8 cellular contexts compared by ENCODE assay signal in genomic region chr7:25179771-25180591, GRCh38. TPM values are rescaled to one million over a fixed set of nuclear protein-coding genes. Genes with fewer than 3 reads are reported as not detected.
A peak's percentile ranks its signal among the peaks of the same experiment; 100 is the strongest.
DNase-seq lines count a peak whose midpoint lies in the region; ATAC-seq and TF ChIP-seq lines count a peak whose summit lies in the region.

No MANE protein-coding gene starts in this region.

- H3K9me3 Mint-ChIP-seq in natural killer cell, result no peaks in the 10 kb centered on the region
- peaks cover 0 to 1% of the 10 kb centered on the region in 2 donors for H3K9me3 Mint-ChIP-seq in stimulated activated naive B cell treated with anti-CD40 and anti-IgM and Interleukin-4, amounts not matched to agents 10 μg/mL and 1 μg/mL and 100 μg/mL, for 72 hours

- H3K36me3 ChIP-seq in GM23248 (ENCODE audit: low read depth), result no peaks in the 10 kb centered on the region
- no peaks in the 10 kb centered on the region; the same call in 1 of the 2 replicates for H3K36me3 ChIP-seq in Karpas-422 (ENCODE audit: insufficient read depth, low read length)
- no peaks in the 10 kb centered on the region for H3K36me3 ChIP-seq in Peyer's patch
- H3K36me3 ChIP-seq in fibroblast of lung (ENCODE audit: control insufficient read depth, insufficient read depth, low read length), result no peaks in the 10 kb centered on the region

- H3K9me2 ChIP-seq in GM23248 (ENCODE audit: insufficient read depth) (no peaks in the 10 kb centered on the region), Karpas-422 (replicated peaks; ENCODE audit: insufficient read depth, low read length) (no peaks in the 10 kb centered on the region)

- WGBS in GM23248 (ENCODE audit: low coverage in 1 of 2, low lambda C conversion rate in 2 of 2, missing lambda C conversion rate in 2 of 2), 2 experiments, result 1 to 2% methylated on average over 31 to 51 of the region's 74 CpGs

- in situ Hi-C loops in GM23248 (cut with MboI), result no loop called here

- H3K9ac ChIP-seq in GM23248 (peak overlapping the region; percentile 69), Karpas-422 (ENCODE audit: low read length) (peak overlapping the region; percentile 91), fibroblast of lung (ENCODE audit: insufficient read depth, low read length) (peak overlapping the region; percentile 38)

- ATAC-seq in natural killer cell, result peak; percentile 97 to 99 (median 97)
- ATAC-seq in stimulated activated naive B cell treated with anti-CD40 and anti-IgM and Interleukin-4, amounts not matched to agents 10 μg/mL and 1 μg/mL and 100 μg/mL, for 72 hours (replicated peaks), result peak; percentile 96 to 97

- H3K27ac ChIP-seq in GM23248, result no peak overlapping the region
- H3K27ac ChIP-seq in Karpas-422 (ENCODE audit: low read length), result no peak overlapping the region
- H3K27ac ChIP-seq in Peyer's patch, result peak overlapping the region; percentile 80 to 92 (median 90)
- H3K27ac ChIP-seq in fibroblast of lung (ENCODE audit: insufficient read depth, low read length), result no peak overlapping the region

- H3K9me3 ChIP-seq in GM23248 (ENCODE audit: low read depth) (no peaks in the 10 kb centered on the region), Karpas-422 (ENCODE audit: low read length) (no peaks in the 10 kb centered on the region), Peyer's patch (no peaks in the 10 kb centered on the region), fibroblast of lung (ENCODE audit: control insufficient read depth, insufficient read depth, low read depth, low read length) (no peaks in the 10 kb centered on the region)

- TF ChIP-seq POLR2A in Peyer's patch (IDR thresholded peaks at IDR 0.05), result peak; percentile 24 to 73

- H3K4me1 Mint-ChIP-seq in natural killer cell, result peaks cover 15 to 22% of the 10 kb centered on the region in 2 donors
- H3K4me1 Mint-ChIP-seq in stimulated activated naive B cell treated with anti-CD40 and anti-IgM and Interleukin-4, amounts not matched to agents 10 μg/mL and 1 μg/mL and 100 μg/mL, for 72 hours, result peaks cover 12 to 23% of the 10 kb centered on the region in 2 donors

- H3K79me2 ChIP-seq in GM23248 (ENCODE audit: insufficient read depth) (no peaks in the 10 kb centered on the region), Karpas-422 (ENCODE audit: low read length) (no peaks in the 10 kb centered on the region), fibroblast of lung (ENCODE audit: control insufficient read depth, insufficient read depth, low read length) (no peaks in the 10 kb centered on the region)

- H4K20me1 ChIP-seq in GM23248 (ENCODE audit: insufficient read depth) (no peaks in the 10 kb centered on the region), Karpas-422 (ENCODE audit: insufficient read depth, low read depth, low read length) (no peaks in the 10 kb centered on the region), fibroblast of lung (ENCODE audit: control insufficient read depth, extremely low read depth, insufficient read depth, low read length) (no peaks in the 10 kb centered on the region)

- H3K4me2 ChIP-seq in GM23248 (ENCODE audit: unreplicated experiment) (peak overlapping the region; percentile 80), Karpas-422 (ENCODE audit: low read depth, low read length, poor library complexity, severe bottlenecking) (peak overlapping the region; percentile 93), fibroblast of lung (ENCODE audit: extremely low read depth, insufficient read depth, low read length) (peak overlapping the region; percentile 81)

- H3K36me3 Mint-ChIP-seq in natural killer cell, result no peaks in the 10 kb centered on the region
- peaks cover 0 to 22% of the 10 kb centered on the region in 2 donors for H3K36me3 Mint-ChIP-seq in stimulated activated naive B cell treated with anti-CD40 and anti-IgM and Interleukin-4, amounts not matched to agents 10 μg/mL and 1 μg/mL and 100 μg/mL, for 72 hours

- H3K27me3 ChIP-seq in GM23248 (replicated peaks; ENCODE audit: insufficient read depth) (no peaks in the 10 kb centered on the region), Karpas-422 (ENCODE audit: low read length) (no peaks in the 10 kb centered on the region), Peyer's patch (no peaks in the 10 kb centered on the region), fibroblast of lung (ENCODE audit: control insufficient read depth, insufficient read depth, low read length) (no peaks in the 10 kb centered on the region)

- intact Hi-C loops in natural killer cell (cut with micrococcal nuclease), result no loop called here

- peak overlapping the region; percentile 73 to 93 for H3K27ac Mint-ChIP-seq in natural killer cell
- peak overlapping the region; percentile 93 for H3K27ac Mint-ChIP-seq in stimulated activated naive B cell treated with anti-CD40 and anti-IgM and Interleukin-4, amounts not matched to agents 10 μg/mL and 1 μg/mL and 100 μg/mL, for 72 hours

- peaks cover 9 to 11% of the 10 kb centered on the region in 2 donors for H3K27me3 Mint-ChIP-seq in natural killer cell (ENCODE audit: low read depth in 2 of 2)
- peaks cover 7 to 14% of the 10 kb centered on the region in 2 donors for H3K27me3 Mint-ChIP-seq in stimulated activated naive B cell treated with anti-CD40 and anti-IgM and Interleukin-4, amounts not matched to agents 10 μg/mL and 1 μg/mL and 100 μg/mL, for 72 hours

- peak overlapping the region; percentile 76 for H3K4me3 ChIP-seq in GM23248
- H3K4me3 ChIP-seq in Karpas-422 (ENCODE audit: low read length), result peak overlapping the region; percentile 94
- peak overlapping the region; percentile 59 to 80 (median 73) for H3K4me3 ChIP-seq in Peyer's patch
- H3K4me3 ChIP-seq in fibroblast of lung (replicated peaks in 1 of 4; ENCODE audit: control extremely low read depth in 1 of 4, insufficient read depth in 1 of 4, low read depth in 3 of 4, low read length in 4 of 4), result peak overlapping the region; percentile 37 to 70 (median 62)

- peak overlapping the region; percentile 88 for H3K4me3 Mint-ChIP-seq in natural killer cell
- H3K4me3 Mint-ChIP-seq in stimulated activated naive B cell treated with anti-CD40 and anti-IgM and Interleukin-4, amounts not matched to agents 10 μg/mL and 1 μg/mL and 100 μg/mL, for 72 hours, result peak overlapping the region; percentile 94 to 97

- peak; percentile 86 for DNase-seq in EL
- peak; percentile 88 for DNase-seq in GM23248
- DNase-seq in Karpas-422, result peak; percentile 99
- DNase-seq in Peyer's patch, result peak; percentile 95 to 98 (median 96)
- peak; percentile 93 for DNase-seq in activated T-helper 1 cell treated with Interleukin-2 at 50 U/mL for 16 hours (ENCODE audit: low read depth)
- peak; percentile 70 to 78 for DNase-seq in fibroblast of lung (ENCODE audit: low read depth in 2 of 2)
- peak; percentile 96 for DNase-seq in natural killer cell
- peak; percentile 96 for DNase-seq in stimulated activated naive B cell treated with anti-CD40 and anti-IgM and Interleukin-4, amounts not matched to agents 10 μg/mL and 1 μg/mL and 100 μg/mL, for 72 hours

- peak overlapping the region; percentile 89 for H2AFZ ChIP-seq in GM23248
- peak overlapping the region; percentile 99 for H2AFZ ChIP-seq in Karpas-422 (ENCODE audit: low read length)
- H2AFZ ChIP-seq in fibroblast of lung (ENCODE audit: low read length), result peak overlapping the region; percentile 81

- no peaks in the 10 kb centered on the region for H3F3A ChIP-seq in GM23248 (ENCODE audit: insufficient read depth)

- peaks cover 8% of the 10 kb centered on the region; the same call in 1 of the 2 replicates for H3K4me1 ChIP-seq in GM23248 (ENCODE audit: insufficient read depth)
- H3K4me1 ChIP-seq in Karpas-422 (ENCODE audit: low read length), result peaks cover 13% of the 10 kb centered on the region
- peaks cover 0 to 9% (median 0%) of the 10 kb centered on the region in 4 donors for H3K4me1 ChIP-seq in Peyer's patch
- no peaks in the 10 kb centered on the region for H3K4me1 ChIP-seq in fibroblast of lung (ENCODE audit: control insufficient read depth, extremely low read depth, insufficient read depth, low read length)

- TF ChIP-seq CTCF in Peyer's patch (IDR thresholded peaks at IDR 0.05), result peak; percentile 17 to 96 (median 74)
- peak; percentile 38 to 40 for TF ChIP-seq CTCF in fibroblast of lung (conservative IDR thresholded peaks at IDR 0.05 in 1 of 2, IDR thresholded peaks at IDR 0.05 in 1 of 2; ENCODE audit: low read depth in 1 of 2, low read length in 2 of 2)
- peak; percentile 86 for TF ChIP-seq CTCF in natural killer cell (IDR thresholded peaks at IDR 0.05)

RNA-seq across cellular contexts. Expression of gene NPVF, which starts 48.3 kb away (rescaled TPM):
- not detected in 2 replicates for total RNA-seq in GM23248 (2014; rRNA removed; shearing (Covaris generic))
- polyA plus RNA-seq in GM23248 (2016; fragmentation: Nextera tagmentation; extraction: Ambion mirVana), result not detected in 2 replicates
- not detected in 2 replicates for total RNA-seq in Karpas-422 (2014; rRNA removed; shearing (Covaris generic); ENCODE audit: low replicate concordance)
- not detected for total RNA-seq in Peyer's patch
- total RNA-seq in fibroblast of lung, result not detected in 2 replicates
- not detected in 2 replicates for polyA plus RNA-seq in fibroblast of lung
- polyA plus RNA-seq in fibroblast of lung (2012), result not detected in 2 replicates
- polyA minus RNA-seq in fibroblast of lung (ENCODE audit: low replicate concordance), result not detected in 2 replicates
- not detected for total RNA-seq in natural killer cell

RNA-seq across cellular contexts. Expression of gene CYCS, which starts 54.9 kb away (rescaled TPM):
- 51.6 and 56.9 TPM in 2 replicates for total RNA-seq in GM23248 (2014; rRNA removed; shearing (Covaris generic))
- 156 TPM in 2 replicates for polyA plus RNA-seq in GM23248 (2016; fragmentation: Nextera tagmentation; extraction: Ambion mirVana)
- total RNA-seq in Karpas-422 (2014; rRNA removed; shearing (Covaris generic); ENCODE audit: low replicate concordance), result 43.9 and 102 TPM in 2 replicates
- 10 to 100 TPM; 32.1 to 68.0 (median 53.1) TPM for total RNA-seq in Peyer's patch
- total RNA-seq in fibroblast of lung, result 25.7 and 32.7 TPM in 2 replicates
- polyA plus RNA-seq in fibroblast of lung, result 76.5 and 84.8 TPM in 2 replicates
- polyA plus RNA-seq in fibroblast of lung (2012), result 85.7 and 99.7 TPM in 2 replicates
- polyA minus RNA-seq in fibroblast of lung (ENCODE audit: low replicate concordance), result 5.4 and 9.1 TPM in 2 replicates
- 100 to 1,000 TPM; 124 to 197 (median 167) TPM for total RNA-seq in natural killer cell

Comparison
In these comparisons a context has a peak if more than half of its experiments do, and no peak if none do; other contexts are left out.
1. H3K27ac ChIP-seq: peak in Peyer's patch (4 of 4); none in GM23248 (single experiment), Karpas-422 (single experiment) and fibroblast of lung (single experiment).
2. H3K9ac ChIP-seq: peak in every context shown above with its lines; median percentile 91 in Karpas-422; 69 in GM23248; 38 in fibroblast of lung.
3. Peak in every context shown above with its lines, with median percentiles within 50 percentile points of each other: DNase-seq, H2AFZ ChIP-seq, H3K4me2 ChIP-seq, H3K4me3 ChIP-seq and CTCF ChIP-seq.